In genomic region chr9:129052592-129052991, GRCh38 we compare ENCODE assay signal across 12 cellular contexts. TPM values are rescaled to one million over a fixed set of nuclear protein-coding genes. Genes with fewer than 3 reads are reported as not detected.
DNase-seq lines count a peak whose midpoint lies in the region; ATAC-seq, FAIRE-seq and TF ChIP-seq lines count a peak whose summit lies in the region.
"Had no signal": no experiment of that assay in that cellular context is flagged by ENCODE, and none has a peak within 500 bp of the region (broad histone marks: within the 10 kb centered on the region; RNA-seq: fewer than 3 reads in every experiment).

No MANE protein-coding gene starts in this region.

- H3K27ac Mint-ChIP-seq in activated T-cell treated with anti-CD3 and anti-CD28 coated beads, Interleukin-2, amount 50 U/mL, for 72 hours = no peak overlapping the region
- H3K27ac Mint-ChIP-seq: nephron had no signal

- H3K36me3 Mint-ChIP-seq in activated T-cell treated with anti-CD3 and anti-CD28 coated beads, Interleukin-2, amount 50 U/mL, for 72 hours (ENCODE audit: insufficient read depth in 2 of 2) = no peaks in the 10 kb centered on the region

- ATAC-seq in pancreas = peak; percentile 93 to 97 (median 97)
- no peak for ATAC-seq in activated T-cell treated with anti-CD3 and anti-CD28 coated beads, Interleukin-2, amount 50 U/mL, for 72 hours (replicated peaks in 1 of 2)

- no peak for TF ChIP-seq POLR2A in esophagus squamous epithelium (IDR thresholded peaks at IDR 0.05)

- no peak overlapping the region for H3K4me3 Mint-ChIP-seq in activated T-cell treated with anti-CD3 and anti-CD28 coated beads, Interleukin-2, amount 50 U/mL, for 72 hours
- H3K4me3 Mint-ChIP-seq: nephron had no signal

- no peaks in the 10 kb centered on the region for H3K27me3 Mint-ChIP-seq in activated T-cell treated with anti-CD3 and anti-CD28 coated beads, Interleukin-2, amount 50 U/mL, for 72 hours (ENCODE audit: low read depth)

- no peaks in the 10 kb centered on the region for H3K9me3 ChIP-seq in esophagus squamous epithelium
- no peaks in the 10 kb centered on the region for H3K9me3 ChIP-seq in pancreas
- H3K9me3 ChIP-seq: SJCRH30 had no signal

- H3K27me3 ChIP-seq in esophagus squamous epithelium (no peaks in the 10 kb centered on the region), pancreas (no peaks in the 10 kb centered on the region)
- H3K27me3 ChIP-seq: SJCRH30 had no signal

- H3K4me1 Mint-ChIP-seq in activated T-cell treated with anti-CD3 and anti-CD28 coated beads, Interleukin-2, amount 50 U/mL, for 72 hours (ENCODE audit: low read depth) = no peaks in the 10 kb centered on the region
- H3K4me1 Mint-ChIP-seq: nephron had no signal

- no peaks in the 10 kb centered on the region for H3K9me3 Mint-ChIP-seq in activated T-cell treated with anti-CD3 and anti-CD28 coated beads, Interleukin-2, amount 50 U/mL, for 72 hours
- H3K9me3 Mint-ChIP-seq: nephron had no signal

- TF ChIP-seq CTCF in esophagus squamous epithelium (IDR thresholded peaks at IDR 0.05) (no peak), pancreas (IDR thresholded peaks at IDR 0.05) (no peak)

- 61 to 65% methylated on average over 5 to 8 of the region's 8 CpGs for WGBS in esophagus squamous epithelium, 2 donors
- WGBS in pancreas, 2 donors = 13 to 22% methylated on average over 8 of the region's 8 CpGs

- H3K36me3 ChIP-seq in esophagus squamous epithelium (peaks cover 14 to 100% (median 21%) of the 10 kb centered on the region in 3 donors), pancreas (peaks cover 0 to 21% (median 0%) of the 10 kb centered on the region in 3 donors)

- FAIRE-seq in pancreas (lab: Jason Lieb, UNC) = no peak

- H3K27ac ChIP-seq in esophagus squamous epithelium = peak overlapping the region; percentile 29 to 77 (median 52)
- peak overlapping the region; percentile 55 to 66 (median 62) for H3K27ac ChIP-seq in pancreas
- H3K27ac ChIP-seq: SJCRH30 had no signal

- peaks cover 0 to 20% (median 3%) of the 10 kb centered on the region in 3 donors for H3K4me1 ChIP-seq in esophagus squamous epithelium
- peaks cover 7% of the 10 kb centered on the region in 3 donors for H3K4me1 ChIP-seq in pancreas
- H3K4me1 ChIP-seq: SJCRH30 had no signal

- peak; percentile 16 for DNase-seq in DMS79 treated with DMSO at 0.1 percent for 48 hours (lab: John Stamatoyannopoulos, UW)
- DNase-seq in NCI-H226 = peak; percentile 31
- no peak for DNase-seq in esophagus squamous epithelium (lab: John Stamatoyannopoulos, UW)
- peak; percentile 93 to 99 (median 97) for DNase-seq in pancreas
- DNase-seq in activated T-cell treated with anti-CD3 and anti-CD28 coated beads, Interleukin-2, amount 50 U/mL, for 72 hours = no peak
- DNase-seq in GM19240 (ENCODE audit: insufficient read length, low spot score) = no peak
- DNase-seq in inferior parietal cortex (ENCODE audit: extremely low spot score) = no peak
- no peak for DNase-seq in activated naive CD4-positive, alpha-beta T cell treated with anti-CD3 and anti-CD28 coated beads, Interleukin-2, amount 50 U/mL, for 16 hours
- DNase-seq: erythroblast, NCI-H446 treated with DMSO at 0.1 percent for 48 hours, SJCRH30 had no signal

- no peak overlapping the region for H3K4me3 ChIP-seq in esophagus squamous epithelium
- H3K4me3 ChIP-seq in pancreas = no peak overlapping the region
- H3K4me3 ChIP-seq: SJCRH30 had no signal

- intact Hi-C loops in esophagus squamous epithelium (cut with DNase I) (no loop called here), pancreas (cut with DNase I) (no loop called here)

RNA-seq across cellular contexts. Expression of gene MIGA2, which starts 16.2 kb away (rescaled TPM):
- total RNA-seq in esophagus squamous epithelium (10 to 100 TPM; 27.5 to 49.3 (median 29.8) TPM), pancreas (10 to 100 TPM in 1 of 6 donors, 1 to 10 TPM in 5; 7.5 to 17.1 (median 9.3) TPM)
- 10 to 100 TPM; 27.8 to 30.9 TPM for polyA plus RNA-seq in pancreas
- total RNA-seq in activated T-cell treated with anti-CD3 and anti-CD28 coated beads, Interleukin-2, amount 50 U/mL, for 72 hours = 10 to 100 TPM; 38.5 to 41.5 TPM

RNA-seq across cellular contexts. Expression of gene SH3GLB2, which starts 24.5 kb away (rescaled TPM):
- total RNA-seq in esophagus squamous epithelium = 100 to 1,000 TPM in 2 of 4 donors, 10 to 100 TPM in 2; 70.3 to 169 (median 113) TPM
- total RNA-seq in pancreas = 10 to 100 TPM; 46.6 to 79.7 (median 70.8) TPM
- polyA plus RNA-seq in pancreas = 100 to 1,000 TPM; 188 to 201 TPM
- 10 to 100 TPM; 41.3 to 41.8 TPM for total RNA-seq in activated T-cell treated with anti-CD3 and anti-CD28 coated beads, Interleukin-2, amount 50 U/mL, for 72 hours

RNA-seq across cellular contexts. Expression of gene DOLPP1, which starts 28.3 kb away (rescaled TPM):
- total RNA-seq in esophagus squamous epithelium (10 to 100 TPM in 3 of 4 donors, 1 to 10 TPM in 1; 9.7 to 23.0 (median 19.3) TPM), pancreas (10 to 100 TPM in 1 of 6 donors, 1 to 10 TPM in 5; 4.2 to 10.5 (median 7.4) TPM)
- polyA plus RNA-seq in pancreas = 1 to 10 TPM; 6.2 to 7.1 TPM
- total RNA-seq in activated T-cell treated with anti-CD3 and anti-CD28 coated beads, Interleukin-2, amount 50 U/mL, for 72 hours = 10 to 100 TPM; 17.1 to 22.3 TPM

RNA-seq across cellular contexts. Expression of gene CRAT, which starts 58.0 kb away (rescaled TPM):
- total RNA-seq in esophagus squamous epithelium = 10 to 100 TPM; 25.3 to 61.5 (median 44.9) TPM
- 100 to 1,000 TPM in 1 of 6 donors, 10 to 100 TPM in 5; 44.4 to 131 (median 79.2) TPM for total RNA-seq in pancreas
- polyA plus RNA-seq in pancreas = 10 to 100 TPM; 30.3 to 57.2 TPM
- total RNA-seq in activated T-cell treated with anti-CD3 and anti-CD28 coated beads, Interleukin-2, amount 50 U/mL, for 72 hours = 10 to 100 TPM; 21.4 to 23.8 TPM

RNA-seq across cellular contexts. Expression of gene PTPA, which starts 58.6 kb away (rescaled TPM):
- 100 to 1,000 TPM in 1 of 4 donors, 10 to 100 TPM in 3; 59.1 to 110 (median 80.6) TPM for total RNA-seq in esophagus squamous epithelium
- total RNA-seq in pancreas = 10 to 100 TPM; 32.7 to 71.4 (median 42.1) TPM
- polyA plus RNA-seq in pancreas = 10 to 100 TPM; 43.8 to 61.8 TPM
- 10 to 100 TPM; 85.5 to 98.3 TPM for total RNA-seq in activated T-cell treated with anti-CD3 and anti-CD28 coated beads, Interleukin-2, amount 50 U/mL, for 72 hours

Comparison
In these comparisons a context has a peak if more than half of its experiments do, and no peak if none do; other contexts are left out.
1. DNase-seq: peak in DMS79 treated with DMSO at 0.1 percent for 48 hours (single experiment), NCI-H226 (single experiment) and pancreas (6 of 6); none in esophagus squamous epithelium (single experiment), activated T-cell treated with anti-CD3 and anti-CD28 coated beads, Interleukin-2, amount 50 U/mL, for 72 hours (0 of 2), GM19240 (single experiment), inferior parietal cortex (single experiment) and activated naive CD4-positive, alpha-beta T cell treated with anti-CD3 and anti-CD28 coated beads, Interleukin-2, amount 50 U/mL, for 16 hours (single experiment).
2. ATAC-seq: peak in pancreas (4 of 4); none in activated T-cell treated with anti-CD3 and anti-CD28 coated beads, Interleukin-2, amount 50 U/mL, for 72 hours (0 of 2).